ENCODE assay signal across 9 cellular contexts in genomic region chr5:81856948-81857928, GRCh38.
DNase-seq lines count a peak whose midpoint lies in the region; ATAC-seq, FAIRE-seq and TF ChIP-seq lines count a peak whose summit lies in the region.
"Had no signal": no experiment of that assay in that cellular context is flagged by ENCODE, and none has a peak within 500 bp of the region (broad histone marks: within the 10 kb centered on the region; RNA-seq: fewer than 3 reads in every experiment).

No MANE protein-coding gene starts in this region.

- POLR2A ChIA-PET in A549 (lab: Yijun Ruan, JAX) = interaction anchor here (1.9 kb wide), 1 partner anchor 106 kb away, joined by 6 read pairs; the partner anchor contains the start of gene SSBP2

- no peaks in the 10 kb centered on the region for H3K36me3 ChIP-seq in stomach smooth muscle (ENCODE audit: control insufficient read depth in 2 of 2, insufficient read depth in 2 of 2, low read length in 2 of 2)

- no peak for TF ChIP-seq EP300 in A549 (IDR thresholded peaks at IDR 0.05)

- no peaks in the 10 kb centered on the region for H3K27me3 ChIP-seq in stomach smooth muscle (ENCODE audit: control insufficient read depth in 1 of 2, insufficient read depth in 2 of 2, low read length in 2 of 2)

- FAIRE-seq in A549 (lab: Jason Lieb, UNC) = peak; percentile 13

- H3K4me3 Mint-ChIP-seq in brain = peak overlapping the region in 4 of 5 experiments; percentile 60 to 82 (median 74)
- H3K4me3 Mint-ChIP-seq: activated naive CD8-positive, alpha-beta T cell treated with anti-CD3 and anti-CD28 coated beads, Interleukin-2, amount 10 ng/mL, durations not matched to agents 7 days and 5 days had no signal

- CTCF ChIA-PET in A549 (lab: Yijun Ruan, JAX) = interaction anchor here (0.6 to 2.0 kb wide), 11 partner anchors 11 to 663 kb away, joined by 3 to 7 read pairs (median 4); no protein-coding TSS in a partner anchor

- no peak for TF ChIP-seq POLR2A in A549 (IDR thresholded peaks at IDR 0.05; ENCODE audit: low read length)

- H3K27me3 Mint-ChIP-seq in brain = peaks cover 6% of the 10 kb centered on the region

- ATAC-seq in A549 = peak; percentile 74 to 75; a peak in 5 of 6 replicates
- ATAC-seq in GM19324 (IDR thresholded peaks at IDR 0.05; ENCODE audit: low FRiP score, unreplicated experiment) = no peak

- H3K9me3 Mint-ChIP-seq in brain = no peaks in the 10 kb centered on the region
- H3K9me3 Mint-ChIP-seq: activated naive CD8-positive, alpha-beta T cell treated with anti-CD3 and anti-CD28 coated beads, Interleukin-2, amount 10 ng/mL, durations not matched to agents 7 days and 5 days had no signal

- H3K4me3 ChIP-seq in A549 (no peak overlapping the region), stomach smooth muscle (ENCODE audit: low read length in 2 of 2) (peak overlapping the region; percentile 48 to 54)

- peak in 1 of 2 experiments; percentile 39 for DNase-seq in A549 (ENCODE audit: low read depth in 1 of 2, low spot score in 1 of 2)
- peak; percentile 25 for DNase-seq in NCI-H345 treated with DMSO at 0.1 percent for 48 hours (lab: John Stamatoyannopoulos, UW; ENCODE audit: unreplicated experiment)
- peak; percentile 76 for DNase-seq in inferior parietal cortex (ENCODE audit: extremely low spot score)
- DNase-seq in GOT3 (lab: John Stamatoyannopoulos, UW) = no peak
- DNase-seq: activated naive CD8-positive, alpha-beta T cell treated with anti-CD3 and anti-CD28 coated beads, Interleukin-2, amount 10 ng/mL, durations not matched to agents 7 days and 5 days had no signal

- H3K4me1 ChIP-seq in A549 (peaks cover 42% of the 10 kb centered on the region), stomach smooth muscle (ENCODE audit: control insufficient read depth, insufficient read depth, low read length) (peaks cover 24% of the 10 kb centered on the region)

- TF ChIP-seq CTCF in A549 (IDR thresholded peaks at IDR 0.05) = peak; percentile 21; the same call in 2 of the 3 replicates
- peak; percentile 58; the same call in 1 of the 2 replicates for TF ChIP-seq CTCF in GM12874 (IDR thresholded peaks at IDR 0.05; ENCODE audit: insufficient read depth, low read depth, low read length)
- TF ChIP-seq CTCF in brain (conservative IDR thresholded peaks at IDR 0.05) = peak; percentile 50 to 55

- peak overlapping the region; percentile 84 to 100 (median 95) for H3K27ac Mint-ChIP-seq in brain
- H3K27ac Mint-ChIP-seq: activated naive CD8-positive, alpha-beta T cell treated with anti-CD3 and anti-CD28 coated beads, Interleukin-2, amount 10 ng/mL, durations not matched to agents 7 days and 5 days had no signal

- 0 out of 5 replicates have a peak, but pooled peaks of 1 of the 2 experiments have one; percentile 29 for TF ChIP-seq RAD21 in A549 (conservative IDR thresholded peaks at IDR 0.05 in 1 of 2, IDR thresholded peaks at IDR 0.05 in 1 of 2)

- 0 out of 3 replicates have a peak overlapping the region, but pooled peaks have one; percentile 2 for H3K4me2 ChIP-seq in A549

- H3K36me3 Mint-ChIP-seq in brain = no peaks in the 10 kb centered on the region
- H3K36me3 Mint-ChIP-seq: activated naive CD8-positive, alpha-beta T cell treated with anti-CD3 and anti-CD28 coated beads, Interleukin-2, amount 10 ng/mL, durations not matched to agents 7 days and 5 days had no signal

- peak overlapping the region in 1 of 2 experiments; percentile 54; a peak in 3 of 6 replicates for H3K27ac ChIP-seq in A549
- H3K27ac ChIP-seq in stomach smooth muscle (ENCODE audit: low read length) = peak overlapping the region; percentile 80

- 71% methylated on average over 14 of the region's 14 CpGs for WGBS in A549 (ENCODE audit: missing lambda C conversion rate)

- H3K9me3 ChIP-seq in A549 (no peaks in the 10 kb centered on the region), stomach smooth muscle (ENCODE audit: control insufficient read depth in 2 of 2, low read length in 2 of 2) (no peaks in the 10 kb centered on the region)

- H3K9ac ChIP-seq in stomach smooth muscle (ENCODE audit: low read length in 2 of 2) = peak overlapping the region; percentile 60 to 73

- H3K4me1 Mint-ChIP-seq in brain = peaks cover 67% of the 10 kb centered on the region

TF ChIP-seq in A549, 52 proteins besides CTCF, POLR2A, EP300 and RAD21:
- TF ChIP-seq JUN (IDR thresholded peaks at IDR 0.05) = no peak
- no peak for TF ChIP-seq MAZ (IDR thresholded peaks at IDR 0.05; ENCODE audit: borderline replicate concordance, low read depth, low read length)
- no peak for TF ChIP-seq CBX2 (IDR thresholded peaks at IDR 0.05; ENCODE audit: borderline replicate concordance, low read depth)
- TF ChIP-seq, protein P1, sequence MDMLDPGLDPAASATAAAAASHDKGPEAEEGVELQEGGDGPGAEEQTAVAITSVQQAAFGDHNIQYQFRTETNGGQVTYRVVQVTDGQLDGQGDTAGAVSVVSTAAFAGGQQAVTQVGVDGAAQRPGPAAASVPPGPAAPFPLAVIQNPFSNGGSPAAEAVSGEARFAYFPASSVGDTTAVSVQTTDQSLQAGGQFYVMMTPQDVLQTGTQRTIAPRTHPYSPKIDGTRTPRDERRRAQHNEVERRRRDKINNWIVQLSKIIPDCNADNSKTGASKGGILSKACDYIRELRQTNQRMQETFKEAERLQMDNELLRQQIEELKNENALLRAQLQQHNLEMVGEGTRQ (IDR thresholded peaks at IDR 0.05) = no peak
- no peak for TF ChIP-seq KDM5A (IDR thresholded peaks at IDR 0.05)
- no peak for TF ChIP-seq JUNB (IDR thresholded peaks at IDR 0.05)
- no peak for TF ChIP-seq GATA3 (IDR thresholded peaks at IDR 0.05; ENCODE audit: borderline replicate concordance)
- TF ChIP-seq FOSB (CRISPR knock-in tag; IDR thresholded peaks at IDR 0.05) = no peak
- TF ChIP-seq CHD4 (IDR thresholded peaks at IDR 0.05; ENCODE audit: borderline replicate concordance) = no peak
- no peak for TF ChIP-seq ZNF302 (CRISPR knock-in tag; IDR thresholded peaks at IDR 0.05)
- TF ChIP-seq FOSL2 (IDR thresholded peaks at IDR 0.05) = no peak
- TF ChIP-seq FOSL2 (CRISPR knock-in tag; IDR thresholded peaks at IDR 0.05) = no peak
- no peak for TF ChIP-seq NFE2L2 (conservative IDR thresholded peaks at IDR 0.05; ENCODE audit: low read length)
- TF ChIP-seq ZC3H11A (IDR thresholded peaks at IDR 0.05) = no peak
- no peak for TF ChIP-seq ESRRA (IDR thresholded peaks at IDR 0.05; ENCODE audit: borderline replicate concordance, low read length)
- TF ChIP-seq HOXB13 (CRISPR knock-in tag; IDR thresholded peaks at IDR 0.05; ENCODE audit: low read depth) = no peak
